14 cellular contexts compared by ENCODE assay signal in genomic region chr10:34908472-34908871, GRCh38.
DNase-seq lines count a peak whose midpoint lies in the region; ATAC-seq, FAIRE-seq and TF ChIP-seq lines count a peak whose summit lies in the region.
"Had no signal": no experiment of that assay in that cellular context is flagged by ENCODE, and none has a peak within 500 bp of the region (broad histone marks: within the 10 kb centered on the region; RNA-seq: fewer than 3 reads in every experiment).

No MANE protein-coding gene starts in this region.

- H3K4me1 Mint-ChIP-seq in MCF 10A (ENCODE audit: insufficient read depth, unreplicated experiment) = peaks cover 9% of the 10 kb centered on the region
- H3K4me1 Mint-ChIP-seq in astrocyte (ENCODE audit: low read depth, unreplicated experiment) = peaks cover 17% of the 10 kb centered on the region
- no peaks in the 10 kb centered on the region for H3K4me1 Mint-ChIP-seq in immature natural killer cell

- H3K4me2 ChIP-seq in mammary epithelial cell (ENCODE audit: insufficient read depth, low read depth, low read length) (no peak overlapping the region), astrocyte (ENCODE audit: low read length) (peak overlapping the region; percentile 45)

- dilution Hi-C loops in mammary epithelial cell (cut with HindIII; ENCODE audit: low sequenced_read_pairs) = loop anchor here (5.0 kb wide), 3 partner anchors 49 to 241 kb away; no protein-coding TSS in a partner anchor

- H3K4me3 ChIP-seq in mammary epithelial cell (replicated peaks in 1 of 3; ENCODE audit: insufficient read depth in 1 of 3, low read depth in 2 of 3, low read length in 3 of 3) (no peak overlapping the region), astrocyte (ENCODE audit: insufficient read depth, low read depth, low read length) (no peak overlapping the region)
- H3K4me3 ChIP-seq: right lobe of liver, SJCRH30 had no signal

- intact Hi-C loops in mammary epithelial cell (cut with micrococcal nuclease) = no loop called here
- intact Hi-C loops in MCF 10A (cut with micrococcal nuclease) = no loop called here

- H3K27me3 Mint-ChIP-seq in MCF 10A (ENCODE audit: insufficient read depth, unreplicated experiment) (no peaks in the 10 kb centered on the region), astrocyte (ENCODE audit: low read depth, unreplicated experiment) (peaks cover 3% of the 10 kb centered on the region), immature natural killer cell (ENCODE audit: low read depth in 3 of 3) (peaks cover 2 to 5% (median 2%) of the 10 kb centered on the region in 3 donors)

- H3K9me3 ChIP-seq in mammary epithelial cell (replicated peaks; ENCODE audit: insufficient read depth, low read length) (no peaks in the 10 kb centered on the region), astrocyte (ENCODE audit: insufficient read depth, low read depth, low read length) (no peaks in the 10 kb centered on the region)
- H3K9me3 ChIP-seq: right lobe of liver, SJCRH30 had no signal

- CTCF ChIA-PET in mammary epithelial cell (lab: Charles Lee; ENCODE audit: low non-redundant PET) (no interaction called here), MCF 10A (lab: Yijun Ruan, JAX) (interaction anchor here (0.6 to 0.9 kb wide), 2 partner anchors 8 to 95 kb away, joined by 3 to 4 read pairs; no protein-coding TSS in a partner anchor)

- DNase-seq in mammary epithelial cell = peak; percentile 43
- DNase-seq in MCF 10A (ENCODE audit: unreplicated experiment) = no peak
- DNase-seq in astrocyte (ENCODE audit: low read depth) = peak; percentile 67
- peak; percentile 15 for DNase-seq in inferior parietal cortex (ENCODE audit: extremely low spot score)
- no peak for DNase-seq in DMS153 treated with DMSO at 0.1 percent for 48 hours (lab: John Stamatoyannopoulos, UW; ENCODE audit: unreplicated experiment)
- no peak for DNase-seq in immature natural killer cell
- DNase-seq in SHP77 (lab: John Stamatoyannopoulos, UW) = no peak
- DNase-seq: midbrain, NCI-H1436, NCI-H774, right lobe of liver, SJCRH30, WERI-Rb-1 had no signal

- no peak overlapping the region for H3K27ac ChIP-seq in mammary epithelial cell (ENCODE audit: insufficient read depth, low read depth, low read length)
- no peak overlapping the region for H3K27ac ChIP-seq in astrocyte (ENCODE audit: low read depth, low read length)
- H3K27ac ChIP-seq: right lobe of liver, SJCRH30, WERI-Rb-1 had no signal

- no peak for TF ChIP-seq CTCF in mammary epithelial cell (conservative IDR thresholded peaks at IDR 0.05 in 1 of 2, IDR thresholded peaks at IDR 0.05 in 1 of 2; ENCODE audit: extremely low read depth in 1 of 2, insufficient read depth in 1 of 2, low read depth in 1 of 2, low read length in 2 of 2)
- TF ChIP-seq CTCF in MCF 10A (IDR thresholded peaks at IDR 0.05; ENCODE audit: unreplicated experiment) = no peak
- no peak for TF ChIP-seq CTCF in astrocyte (IDR thresholded peaks at IDR 0.05; ENCODE audit: insufficient read depth, low read depth, low read length)

- POLR2A ChIA-PET in MCF 10A (lab: Yijun Ruan, JAX) = interaction anchor here (0.7 to 1.1 kb wide), 2 partner anchors 8 to 182 kb away, joined by 3 read pairs; no protein-coding TSS in a partner anchor

- no peak overlapping the region for H3K27ac Mint-ChIP-seq in MCF 10A (ENCODE audit: low read depth, unreplicated experiment)
- no peak overlapping the region for H3K27ac Mint-ChIP-seq in astrocyte (ENCODE audit: unreplicated experiment)
- H3K27ac Mint-ChIP-seq in immature natural killer cell = no peak overlapping the region

- H3K36me3 ChIP-seq in mammary epithelial cell (ENCODE audit: insufficient read depth, low read length) = no peaks in the 10 kb centered on the region
- H3K36me3 ChIP-seq in astrocyte (ENCODE audit: insufficient read depth, low read length) = no peaks in the 10 kb centered on the region
- H3K36me3 ChIP-seq: right lobe of liver, SJCRH30, WERI-Rb-1 had no signal

- 47% methylated on average over 5 of the region's 5 CpGs for WGBS in mammary epithelial cell (ENCODE audit: low coverage, missing lambda C conversion rate)

- H3K4me1 ChIP-seq in mammary epithelial cell (ENCODE audit: insufficient read depth, low read length) (peaks cover 23% of the 10 kb centered on the region), astrocyte (ENCODE audit: insufficient read depth, low read length) (peaks cover 8% of the 10 kb centered on the region)
- H3K4me1 ChIP-seq: right lobe of liver had no signal

- H4K20me1 ChIP-seq in mammary epithelial cell (ENCODE audit: insufficient read depth, low read length) (no peaks in the 10 kb centered on the region), astrocyte (ENCODE audit: insufficient read depth, low read length) (no peaks in the 10 kb centered on the region)

- H3K36me3 Mint-ChIP-seq in MCF 10A (ENCODE audit: insufficient read depth, unreplicated experiment) (no peaks in the 10 kb centered on the region), astrocyte (ENCODE audit: low read depth, unreplicated experiment) (peaks cover 2% of the 10 kb centered on the region), immature natural killer cell (no peaks in the 10 kb centered on the region)

- H3K27me3 ChIP-seq in mammary epithelial cell (ENCODE audit: insufficient read depth, low read length) (no peaks in the 10 kb centered on the region), astrocyte (ENCODE audit: insufficient read depth, low read length) (no peaks in the 10 kb centered on the region)
- H3K27me3 ChIP-seq: right lobe of liver, SJCRH30 had no signal

- H3K4me3 Mint-ChIP-seq in MCF 10A (ENCODE audit: unreplicated experiment) (no peak overlapping the region), astrocyte (ENCODE audit: unreplicated experiment) (no peak overlapping the region), immature natural killer cell (no peak overlapping the region)

- H3K9me3 Mint-ChIP-seq in MCF 10A (ENCODE audit: unreplicated experiment) (no peaks in the 10 kb centered on the region), astrocyte (ENCODE audit: unreplicated experiment) (no peaks in the 10 kb centered on the region), immature natural killer cell (peaks cover 0 to 1% (median 0%) of the 10 kb centered on the region in 6 donors)

- H2AFZ ChIP-seq in mammary epithelial cell (ENCODE audit: low read depth, low read length) = no peak overlapping the region
- H2AFZ ChIP-seq in astrocyte (ENCODE audit: low read depth, low read length) = no peak overlapping the region

- BruUV-seq in mammary epithelial cell (replicated peaks; lab: Mats Ljungman, UMichigan) (no TSS peak), MCF 10A (replicated peaks; lab: Mats Ljungman, UMichigan) (no TSS peak)

- peak; percentile 41 for FAIRE-seq in astrocyte (lab: Jason Lieb, UNC)

- in situ Hi-C loops in mammary epithelial cell (cut with MboI; ENCODE audit: low sequenced_read_pairs in 2 of 2) = no loop called here

- H3K9ac ChIP-seq in mammary epithelial cell (ENCODE audit: insufficient read depth, low read length) = no peak overlapping the region
- peak overlapping the region; percentile 5 for H3K9ac ChIP-seq in astrocyte (ENCODE audit: low read length)

- ATAC-seq in activated CD4-positive, CD25-positive, alpha-beta regulatory T cell treated with anti-CD3 and anti-CD28 coated beads, Interleukin-2, amount 50 U/mL, for 24 hours = no peak
- ATAC-seq: right lobe of liver had no signal

- no peaks in the 10 kb centered on the region for H3K79me2 ChIP-seq in mammary epithelial cell (ENCODE audit: insufficient read depth, low read length)
- H3K79me2 ChIP-seq in astrocyte (ENCODE audit: insufficient read depth, low read length) = no peaks in the 10 kb centered on the region

Comparison
In these comparisons a context has a peak if more than half of its experiments do, and no peak if none do; other contexts are left out.
1. DNase-seq: peak in mammary epithelial cell (single experiment), astrocyte (single experiment) and inferior parietal cortex (single experiment); none in MCF 10A (single experiment), DMS153 treated with DMSO at 0.1 percent for 48 hours (single experiment), immature natural killer cell (0 of 3) and SHP77 (0 of 2).